1 cellular context compared by ENCODE assay signal in genomic region chr6:153051801-153052200, GRCh38.
TF ChIP-seq lines count a peak whose summit lies in the region.

No MANE protein-coding gene starts in this region.

TF ChIP-seq in WTC11, 78 proteins besides CTCF, POLR2A, EP300 and RAD21 (continued from another document):
- TF ChIP-seq ZNF425 (CRISPR knock-in tag; conservative IDR thresholded peaks at IDR 0.05) (no peak), MLX (CRISPR knock-in tag; IDR thresholded peaks at IDR 0.05) (no peak), TEAD4 (CRISPR knock-in tag; IDR thresholded peaks at IDR 0.05) (no peak), ZNF416 (CRISPR knock-in tag; IDR thresholded peaks at IDR 0.05) (no peak)
TF ChIP-seq in WTC11: peak in this region for 0.
